In the genomic region with DNA sequence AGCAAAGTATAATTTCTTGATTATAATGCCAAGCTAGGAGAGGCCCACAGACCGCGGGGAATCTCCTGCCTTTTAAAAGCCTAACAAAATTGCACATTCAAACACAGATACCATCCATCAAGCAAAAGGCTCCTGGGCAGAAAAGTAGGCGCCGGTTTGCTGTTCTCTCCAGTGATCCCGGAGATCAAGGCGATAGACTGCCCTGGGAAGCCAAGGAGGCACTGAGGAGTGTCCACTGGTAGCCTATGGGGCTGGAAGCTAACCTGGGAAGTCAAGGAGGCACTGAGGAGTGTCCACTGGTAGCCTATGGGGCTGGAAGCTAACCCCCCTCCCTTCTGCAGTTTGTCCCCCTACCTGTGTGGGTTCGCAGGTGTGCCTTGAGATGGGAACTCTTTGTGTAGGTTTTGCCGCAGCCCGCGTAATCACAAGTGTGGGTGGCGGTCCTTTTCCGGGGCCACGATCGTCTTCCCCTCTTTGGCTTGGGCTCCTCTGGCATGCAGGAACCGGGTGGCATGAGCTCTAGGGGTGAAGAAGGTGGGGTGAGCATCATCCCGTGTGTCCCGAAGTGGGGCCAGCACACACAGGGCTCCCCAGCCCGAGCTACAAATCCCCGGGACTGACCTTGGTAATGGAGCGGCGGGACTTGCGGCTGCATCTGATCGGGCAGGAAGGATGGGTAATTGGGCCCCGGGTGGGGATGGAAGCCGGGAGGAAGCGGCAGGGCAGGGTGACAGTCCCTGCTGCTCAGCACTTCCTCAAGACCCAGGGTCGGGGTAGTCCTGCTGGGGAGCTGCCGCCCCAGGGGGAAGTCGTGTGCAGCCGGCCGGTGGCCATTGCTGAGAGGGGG, we compare ENCODE assay signal across 10 cellular contexts. TPM values are rescaled to one million over a fixed set of nuclear protein-coding genes. Genes with fewer than 3 reads are reported as not detected.
DNase-seq lines count a peak whose midpoint lies in the region; ATAC-seq and TF ChIP-seq lines count a peak whose summit lies in the region.
"Had no signal": no experiment of that assay in that cellular context is flagged by ENCODE, and none has a peak within 500 bp of the region (broad histone marks: within the 10 kb centered on the region; RNA-seq: fewer than 3 reads in every experiment).

No MANE protein-coding gene starts in this region.

- H3K9me3 ChIP-seq in PC-3 (ENCODE audit: low read length) (no peaks in the 10 kb centered on the region), neural progenitor cell (ENCODE audit: low read depth) (no peaks in the 10 kb centered on the region)

- H3K4me1 Mint-ChIP-seq in neural progenitor cell, result peaks cover 14% of the 10 kb centered on the region

- H2AFZ ChIP-seq in PC-3 (ENCODE audit: low read length) (no peak overlapping the region), neural progenitor cell (replicated peaks) (no peak overlapping the region)

- peaks cover 43% of the 10 kb centered on the region for H3K27me3 Mint-ChIP-seq in neural progenitor cell (ENCODE audit: insufficient read depth, low read depth)

- peak overlapping the region; percentile 69 for H3K4me3 Mint-ChIP-seq in neural progenitor cell

- H3K79me2 ChIP-seq in PC-3 (ENCODE audit: low read length) (peaks cover 47% of the 10 kb centered on the region), neural progenitor cell (ENCODE audit: low read depth) (no peaks in the 10 kb centered on the region)

- intact Hi-C loops in PC-3 (cut with micrococcal nuclease), result loop anchor here (5.0 to 10.0 kb wide), 3 partner anchors 250 to 668 kb away; no protein-coding TSS in a partner anchor

- POLR2A ChIA-PET in AG04449 (lab: Yijun Ruan, JAX), result interaction anchor here (0.7 kb wide), 1 partner anchor 319 kb away, joined by 3 read pairs; no protein-coding TSS in a partner anchor
- POLR2A ChIA-PET in PC-3 (lab: Charles Lee; ENCODE audit: unreplicated experiment), result no interaction called here

- peak overlapping the region; percentile 92 for H3K9ac ChIP-seq in PC-3 (ENCODE audit: low read length)
- no peak overlapping the region for H3K9ac ChIP-seq in neural progenitor cell

- TF ChIP-seq CTCF in AG04449 (IDR thresholded peaks at IDR 0.05; ENCODE audit: insufficient read depth, low read length, missing control alignments), result no peak
- no peak for TF ChIP-seq CTCF in PC-3 (conservative IDR thresholded peaks at IDR 0.05; ENCODE audit: low read depth, low read length)
- no peak for TF ChIP-seq CTCF in neural progenitor cell (IDR thresholded peaks at IDR 0.05)

- no peaks in the 10 kb centered on the region for H3K9me3 Mint-ChIP-seq in neural progenitor cell
- H3K9me3 Mint-ChIP-seq: effector memory CD8-positive, alpha-beta T cell had no signal

- H3K4me3 ChIP-seq in AG04449 (ENCODE audit: low read depth, low read length) (peak overlapping the region; percentile 68), PC-3 (ENCODE audit: low read length) (peak overlapping the region; percentile 89), neural progenitor cell (peak overlapping the region; percentile 66)

- CTCF ChIA-PET in AG04449 (lab: Yijun Ruan, JAX), result interaction anchor here (0.7 to 2.0 kb wide), 5 partner anchors 21 to 1079 kb away, joined by 3 to 8 read pairs (median 5); no protein-coding TSS in a partner anchor
- CTCF ChIA-PET in PC-3 (lab: Charles Lee), result no interaction called here

- DNase-seq in AG04449 (ENCODE audit: low read depth, low spot score) (no peak), PC-3 (peak; percentile 10), fibroblast of peridontal ligament (ENCODE audit: extremely low read depth) (peak; percentile 22), neural progenitor cell (ENCODE audit: low spot score) (no peak), NCI-H1105 treated with DMSO at 0.1 percent for 48 hours (lab: John Stamatoyannopoulos, UW) (no peak), T-helper 1 cell (no peak), epidermal melanocyte (ENCODE audit: insufficient read length, low spot score) (no peak), erythroblast (lab: John Stamatoyannopoulos, UW) (no peak)
- DNase-seq: DMS79 treated with DMSO at 0.1 percent for 48 hours; effector memory CD8-positive, alpha-beta T cell had no signal

- ATAC-seq in PC-3, result no peak
- ATAC-seq: effector memory CD8-positive, alpha-beta T cell had no signal

- no peaks in the 10 kb centered on the region for H3F3A ChIP-seq in PC-3 (ENCODE audit: low read length, unreplicated experiment)
- peaks cover 13% of the 10 kb centered on the region for H3F3A ChIP-seq in neural progenitor cell (ENCODE audit: low read depth)

- H3K36me3 ChIP-seq in PC-3 (ENCODE audit: low read depth, low read length), result peaks cover 19% of the 10 kb centered on the region
- no peaks in the 10 kb centered on the region for H3K36me3 ChIP-seq in neural progenitor cell

- no peaks in the 10 kb centered on the region for H3K36me3 Mint-ChIP-seq in neural progenitor cell

- no peak overlapping the region for H3K27ac Mint-ChIP-seq in neural progenitor cell
- H3K27ac Mint-ChIP-seq: effector memory CD8-positive, alpha-beta T cell had no signal

- no peak overlapping the region for H3K27ac ChIP-seq in PC-3 (ENCODE audit: low read length)
- no peak overlapping the region for H3K27ac ChIP-seq in neural progenitor cell

- H3K4me2 ChIP-seq in PC-3 (ENCODE audit: low read length), result peak overlapping the region; percentile 95
- peak overlapping the region; percentile 94 for H3K4me2 ChIP-seq in neural progenitor cell

- H3K4me1 ChIP-seq in PC-3 (ENCODE audit: insufficient read depth, low read length) (peaks cover 16% of the 10 kb centered on the region), neural progenitor cell (peaks cover 14% of the 10 kb centered on the region)

- TF ChIP-seq POLR2A in erythroblast (IDR thresholded peaks at IDR 0.05; ENCODE audit: low read length), result no peak

- no TSS peak for BruUV-seq in PC-3 (replicated peaks; lab: Mats Ljungman, UMichigan)

- H4K20me1 ChIP-seq in PC-3 (ENCODE audit: low read length), result peaks cover 35% of the 10 kb centered on the region
- peaks cover 7% of the 10 kb centered on the region for H4K20me1 ChIP-seq in neural progenitor cell (ENCODE audit: low read depth)

- no peaks in the 10 kb centered on the region for H3K9me2 ChIP-seq in PC-3 (replicated peaks; ENCODE audit: low read length)

- H3K27me3 ChIP-seq in PC-3 (ENCODE audit: low read length) (no peaks in the 10 kb centered on the region), neural progenitor cell (peaks cover 62% of the 10 kb centered on the region)

RNA-seq across cellular contexts. Expression of gene KLF4, which starts 2.7 kb away (rescaled TPM):
- total RNA-seq in PC-3 (2014; rRNA removed) (38.8 and 55.1 TPM in 2 replicates), neural progenitor cell (ENCODE audit: low replicate concordance) (0.51 and 2.1 TPM in 2 replicates)

Comparison
In these comparisons a context has a peak if more than half of its experiments do, and no peak if none do; other contexts are left out.
1. DNase-seq: peak in PC-3 (single experiment) and fibroblast of peridontal ligament (single experiment); none in AG04449 (single experiment), neural progenitor cell (single experiment), NCI-H1105 treated with DMSO at 0.1 percent for 48 hours (single experiment), T-helper 1 cell (0 of 5), epidermal melanocyte (single experiment) and erythroblast (0 of 2).
2. RNA of gene KLF4, which starts 2.7 kb away (total RNA-seq): 38.8 to 55.1 TPM in PC-3; 0.51 to 2.1 TPM in neural progenitor cell; every median in the first group is over 10 times any median in the second.
3. Peak in every context shown above with its lines, with median percentiles within 50 percentile points of each other: H3K4me3 ChIP-seq.